7 cellular contexts compared by ENCODE assay signal in genomic region chr5:177555228-177555627, GRCh38. TPM values are rescaled to one million over a fixed set of nuclear protein-coding genes. Genes with fewer than 3 reads are reported as not detected.
DNase-seq lines count a peak whose midpoint lies in the region; ATAC-seq and TF ChIP-seq lines count a peak whose summit lies in the region.

No MANE protein-coding gene starts in this region.

- H3K9me3 Mint-ChIP-seq in endothelial cell (ENCODE audit: unreplicated experiment) (no peaks in the 10 kb centered on the region), progenitor cell of endocrine pancreas (ENCODE audit: low read depth) (no peaks in the 10 kb centered on the region)

- peak overlapping the region; percentile 80 for H3K4me3 Mint-ChIP-seq in endothelial cell (ENCODE audit: unreplicated experiment)
- peak overlapping the region; percentile 77 for H3K4me3 Mint-ChIP-seq in progenitor cell of endocrine pancreas (ENCODE audit: low read depth)

- H3F3A ChIP-seq in PC-3 (ENCODE audit: low read length, unreplicated experiment): no peaks in the 10 kb centered on the region

- POLR2A ChIA-PET in PC-3 (lab: Charles Lee; ENCODE audit: unreplicated experiment): no interaction called here

- H3K27me3 ChIP-seq in PC-3 (ENCODE audit: low read length): no peaks in the 10 kb centered on the region

- no TSS peak for BruUV-seq in PC-3 (replicated peaks; lab: Mats Ljungman, UMichigan)

- no peak overlapping the region for H3K9ac ChIP-seq in PC-3 (ENCODE audit: low read length)

- intact Hi-C loops in PC-3 (cut with micrococcal nuclease): loop anchor here (2.0 kb wide), 1 partner anchor 38 kb away; the partner anchor contains the start of gene TMED9

- no peak for ATAC-seq in PC-3

- no peak for DNase-seq in GM12864 (ENCODE audit: low read depth)
- no peak for DNase-seq in PC-3
- DNase-seq in endothelial cell (ENCODE audit: low spot score): no peak
- no peak for DNase-seq in progenitor cell of endocrine pancreas (ENCODE audit: low spot score, unreplicated experiment)
- no peak for DNase-seq in Kasumi-1 (lab: John Stamatoyannopoulos, UW)
- DNase-seq in NCI-H187 (lab: John Stamatoyannopoulos, UW): no peak
- no peak for DNase-seq in NCI-H510A treated with DMSO at 0.1 percent for 48 hours (lab: John Stamatoyannopoulos, UW)

- H4K20me1 ChIP-seq in PC-3 (ENCODE audit: low read length): peaks cover 15% of the 10 kb centered on the region; the same call in 1 of the 2 replicates

- peak overlapping the region; percentile 99 for H2AFZ ChIP-seq in PC-3 (ENCODE audit: low read length)

- H3K4me1 Mint-ChIP-seq in endothelial cell (ENCODE audit: unreplicated experiment) (peaks cover 16% of the 10 kb centered on the region), progenitor cell of endocrine pancreas (ENCODE audit: low read depth) (peaks cover 35% of the 10 kb centered on the region)

- no peak for TF ChIP-seq CTCF in GM12864 (IDR thresholded peaks at IDR 0.05; ENCODE audit: low read depth, low read length, missing control alignments)
- no peak for TF ChIP-seq CTCF in PC-3 (conservative IDR thresholded peaks at IDR 0.05; ENCODE audit: low read depth, low read length)
- no peak for TF ChIP-seq CTCF in endothelial cell (IDR thresholded peaks at IDR 0.05; ENCODE audit: unreplicated experiment)
- no peak for TF ChIP-seq CTCF in progenitor cell of endocrine pancreas (IDR thresholded peaks at IDR 0.05; ENCODE audit: unreplicated experiment)

- peaks cover 8% of the 10 kb centered on the region for H3K36me3 Mint-ChIP-seq in endothelial cell (ENCODE audit: low read depth, unreplicated experiment)
- peaks cover 3% of the 10 kb centered on the region for H3K36me3 Mint-ChIP-seq in progenitor cell of endocrine pancreas (ENCODE audit: insufficient read depth)

- H3K9me3 ChIP-seq in PC-3 (ENCODE audit: low read length): no peaks in the 10 kb centered on the region

- H3K4me3 ChIP-seq in GM12864 (ENCODE audit: low read depth, low read length) (peak overlapping the region; percentile 69; the same call in 1 of the 2 replicates), PC-3 (ENCODE audit: low read length) (peak overlapping the region; percentile 75)

- no peaks in the 10 kb centered on the region for H3K9me2 ChIP-seq in PC-3 (replicated peaks; ENCODE audit: low read length)

- H3K27ac ChIP-seq in PC-3 (ENCODE audit: low read length): no peak overlapping the region

- H3K36me3 ChIP-seq in PC-3 (ENCODE audit: low read depth, low read length): no peaks in the 10 kb centered on the region; the same call in 1 of the 2 replicates

- H3K4me2 ChIP-seq in PC-3 (ENCODE audit: low read length): peak overlapping the region; percentile 88

- H3K4me1 ChIP-seq in PC-3 (ENCODE audit: insufficient read depth, low read length): peaks cover 21% of the 10 kb centered on the region

- H3K27ac Mint-ChIP-seq in endothelial cell (ENCODE audit: unreplicated experiment) (no peak overlapping the region), progenitor cell of endocrine pancreas (no peak overlapping the region)

- H3K79me2 ChIP-seq in PC-3 (ENCODE audit: low read length): peaks cover 43% of the 10 kb centered on the region

- H3K27me3 Mint-ChIP-seq in endothelial cell (ENCODE audit: unreplicated experiment) (peaks cover 11% of the 10 kb centered on the region), progenitor cell of endocrine pancreas (no peaks in the 10 kb centered on the region)

- CTCF ChIA-PET in PC-3 (lab: Charles Lee): no interaction called here

RNA-seq across cellular contexts. Expression of gene FAM193B, which starts 0.9 kb away (rescaled TPM):
- total RNA-seq in PC-3 (2014; rRNA removed): 33.9 and 41.1 TPM in 2 replicates
- total RNA-seq in endothelial cell (ENCODE audit: unreplicated experiment): 97.6 TPM
- 163 and 165 TPM in 2 replicates for total RNA-seq in progenitor cell of endocrine pancreas

RNA-seq across cellular contexts. Expression of gene TMED9, which starts 36.8 kb away (rescaled TPM):
- 217 and 261 TPM in 2 replicates for total RNA-seq in PC-3 (2014; rRNA removed)
- total RNA-seq in endothelial cell (ENCODE audit: unreplicated experiment): 271 TPM
- 161 and 170 TPM in 2 replicates for total RNA-seq in progenitor cell of endocrine pancreas

RNA-seq across cellular contexts. Expression of gene DDX41, which starts 38.5 kb away (rescaled TPM):
- total RNA-seq in PC-3 (2014; rRNA removed): 260 and 318 TPM in 2 replicates
- total RNA-seq in endothelial cell (ENCODE audit: unreplicated experiment): 125 TPM
- 88.4 and 93.1 TPM in 2 replicates for total RNA-seq in progenitor cell of endocrine pancreas

RNA-seq across cellular contexts. Expression of gene B4GALT7, which starts 44.7 kb away (rescaled TPM):
- total RNA-seq in PC-3 (2014; rRNA removed) (33.8 and 41.6 TPM in 2 replicates), endothelial cell (ENCODE audit: unreplicated experiment) (34.6 TPM), progenitor cell of endocrine pancreas (33.4 and 38.8 TPM in 2 replicates)

RNA-seq across cellular contexts. Expression of gene DOK3, which starts 45.6 kb away (rescaled TPM):
- total RNA-seq in PC-3 (2014; rRNA removed) (6.2 and 11.7 TPM in 2 replicates), endothelial cell (ENCODE audit: unreplicated experiment) (51.4 TPM), progenitor cell of endocrine pancreas (11.6 and 13.7 TPM in 2 replicates)
